8 cellular contexts compared by ENCODE assay signal in the genomic region with DNA sequence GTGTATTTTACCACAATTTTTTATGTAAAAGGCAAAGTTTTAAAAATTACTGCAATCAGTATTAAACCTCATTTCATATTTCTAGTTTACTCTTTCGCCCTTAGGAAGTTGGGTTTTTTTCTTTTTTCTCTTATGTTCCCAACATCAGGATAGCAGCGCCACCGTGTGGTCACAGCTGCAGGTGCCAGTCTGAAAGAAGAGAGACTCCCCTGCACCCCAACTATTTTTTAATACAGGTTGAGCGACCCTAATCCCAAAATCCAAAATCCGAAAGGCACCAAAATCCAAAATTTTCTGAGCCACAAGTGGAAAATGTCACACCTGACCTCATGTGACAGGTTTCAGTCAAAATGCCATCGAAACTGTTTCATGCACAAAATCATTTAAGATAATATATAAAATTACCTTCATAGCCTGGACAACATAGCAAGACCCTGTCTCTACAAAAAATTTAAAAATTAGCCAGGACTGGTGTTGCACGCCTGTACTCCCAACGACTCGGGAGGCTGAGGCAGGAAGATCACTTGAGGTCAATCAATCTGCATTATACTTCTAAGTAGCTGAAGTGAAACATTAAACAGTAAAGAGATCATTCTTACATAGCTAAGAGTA. TPM values are rescaled to one million over a fixed set of nuclear protein-coding genes. Genes with fewer than 3 reads are reported as not detected.
A peak's percentile ranks its signal among the peaks of the same experiment; 100 is the strongest.
DNase-seq lines count a peak whose midpoint lies in the region; ATAC-seq and TF ChIP-seq lines count a peak whose summit lies in the region.

No MANE protein-coding gene starts in this region.

- BruUV-seq in Caco-2 (replicated peaks; lab: Mats Ljungman, UMichigan): no TSS peak

- H3K27me3 ChIP-seq in Caco-2 (replicated peaks; ENCODE audit: control insufficient read depth, insufficient read depth, low read length): no peaks in the 10 kb centered on the region
- H3K27me3 ChIP-seq in Karpas-422 (ENCODE audit: low read length): no peaks in the 10 kb centered on the region
- H3K27me3 ChIP-seq in SJSA1 (replicated peaks): peaks cover 46% of the 10 kb centered on the region

- H3K36me3 ChIP-seq in Caco-2 (ENCODE audit: control insufficient read depth, insufficient read depth, low read length): no peaks in the 10 kb centered on the region
- H3K36me3 ChIP-seq in Karpas-422 (ENCODE audit: insufficient read depth, low read length): no peaks in the 10 kb centered on the region
- H3K36me3 ChIP-seq in SJSA1: no peaks in the 10 kb centered on the region

- H3K27ac Mint-ChIP-seq in Caco-2 (ENCODE audit: unreplicated experiment): no peak overlapping the region

- no peak overlapping the region for H2AFZ ChIP-seq in Karpas-422 (ENCODE audit: low read length)

- H3K9me3 ChIP-seq in Caco-2 (no peaks in the 10 kb centered on the region), Karpas-422 (ENCODE audit: low read length) (no peaks in the 10 kb centered on the region), SJSA1 (replicated peaks) (no peaks in the 10 kb centered on the region)

- H3K4me1 ChIP-seq in Caco-2: peaks cover 3% of the 10 kb centered on the region
- no peaks in the 10 kb centered on the region for H3K4me1 ChIP-seq in Karpas-422 (ENCODE audit: low read length)
- no peaks in the 10 kb centered on the region for H3K4me1 ChIP-seq in SJSA1 (replicated peaks)

- H3K4me3 ChIP-seq in Caco-2 (ENCODE audit: low read depth, low read length) (peak overlapping the region; percentile 17), Karpas-422 (ENCODE audit: low read length) (no peak overlapping the region), SJSA1 (no peak overlapping the region)

- CTCF ChIA-PET in Caco-2 (lab: Charles Lee): interaction anchor here (3.0 kb wide), 1 partner anchor 91 kb away, joined by 16 read pairs; no protein-coding TSS in a partner anchor

- POLR2A ChIA-PET in Caco-2 (lab: Charles Lee): no interaction called here

- no peaks in the 10 kb centered on the region for H3K27me3 Mint-ChIP-seq in Caco-2 (ENCODE audit: insufficient read depth, unreplicated experiment)

- no peaks in the 10 kb centered on the region for H3K9me3 Mint-ChIP-seq in Caco-2 (ENCODE audit: unreplicated experiment)

- H3K79me2 ChIP-seq in Karpas-422 (ENCODE audit: low read length): no peaks in the 10 kb centered on the region

- ATAC-seq in HG02884 (IDR thresholded peaks at IDR 0.05; ENCODE audit: unreplicated experiment): no peak

- no peak overlapping the region for H3K4me2 ChIP-seq in Karpas-422 (ENCODE audit: low read depth, low read length, poor library complexity, severe bottlenecking)

- intact Hi-C loops in Caco-2 (cut with micrococcal nuclease; ENCODE audit: unreplicated experiment): loop anchor here (1.0 kb wide), 2 partner anchors 84 to 90 kb away; no protein-coding TSS in a partner anchor
- intact Hi-C loops in posterior vena cava (cut with DNase I): loop anchor here (5.0 kb wide), 2 partner anchors 84 to 89 kb away; no protein-coding TSS in a partner anchor

- peak; percentile 54 to 59 for DNase-seq in Caco-2
- DNase-seq in Karpas-422: peak; percentile 93
- DNase-seq in SJSA1 (ENCODE audit: low read depth in 1 of 2, low spot score in 2 of 2): peak; percentile 57 to 65
- DNase-seq in activated gamma-delta T cell treated with anti-CD3 and anti-CD28 coated beads, Interleukin-2, amount 50 U/mL, for 16 hours (ENCODE audit: low read depth): peak; percentile 70
- DNase-seq in glomerular visceral epithelial cell (ENCODE audit: extremely low spot score): peak; percentile 61
- DNase-seq in posterior vena cava (ENCODE audit: low spot score): peak; percentile 93
- peak; percentile 75 for DNase-seq in ureter (ENCODE audit: low spot score)

- H3K9me2 ChIP-seq in Karpas-422 (replicated peaks; ENCODE audit: insufficient read depth, low read length): no peaks in the 10 kb centered on the region

- peak overlapping the region; percentile 63 for H3K4me3 Mint-ChIP-seq in Caco-2 (ENCODE audit: unreplicated experiment)

- H3K36me3 Mint-ChIP-seq in Caco-2 (ENCODE audit: insufficient read depth, unreplicated experiment): peaks cover 5% of the 10 kb centered on the region

- TF ChIP-seq CTCF in Caco-2 (IDR thresholded peaks at IDR 0.05; ENCODE audit: insufficient read depth in 1 of 2, low read depth in 1 of 2, low read length in 1 of 2, severe bottlenecking in 1 of 2, unreplicated experiment in 1 of 2): peak; percentile 60 to 70

- peaks cover 4% of the 10 kb centered on the region for H3K4me1 Mint-ChIP-seq in Caco-2 (ENCODE audit: low read depth, unreplicated experiment)

- no peaks in the 10 kb centered on the region for H4K20me1 ChIP-seq in Karpas-422 (ENCODE audit: insufficient read depth, low read depth, low read length)

- H3K9ac ChIP-seq in Karpas-422 (ENCODE audit: low read length): no peak overlapping the region

- H3K27ac ChIP-seq in Karpas-422 (ENCODE audit: low read length) (no peak overlapping the region), SJSA1 (no peak overlapping the region)

RNA-seq across cellular contexts. Expression of gene ASGR2, which starts 21.8 kb away (rescaled TPM):
- total RNA-seq in Caco-2 (2022) (12.8 and 14.3 TPM in 2 replicates), posterior vena cava (1 to 10 TPM in 1 of 2 donors, under 1 TPM in 1; 0.90 to 1.3 TPM), ureter (not detected)
- total RNA-seq in Karpas-422 (2014; rRNA removed; shearing (Covaris generic); ENCODE audit: low replicate concordance): not detected in 2 replicates
- not detected in 2 replicates for total RNA-seq in SJSA1 (2014; rRNA removed; shearing (Covaris generic))

RNA-seq across cellular contexts. Expression of gene ASGR1, which starts 42.8 kb away (rescaled TPM):
- total RNA-seq in Caco-2 (2022): 8.3 and 9.2 TPM in 2 replicates
- 1.2 TPM in 1 of 2 replicates, not detected in the other for total RNA-seq in Karpas-422 (2014; rRNA removed; shearing (Covaris generic); ENCODE audit: low replicate concordance)
- 0.16 TPM in 1 of 2 replicates, not detected in the other for total RNA-seq in SJSA1 (2014; rRNA removed; shearing (Covaris generic))
- total RNA-seq in posterior vena cava: 1 to 10 TPM; 1.2 to 2.2 TPM
- 2.6 TPM for total RNA-seq in ureter

RNA-seq across cellular contexts. Expression of gene CLEC10A, which starts 56.3 kb away (rescaled TPM):
- total RNA-seq in Caco-2 (2022) (not detected in 2 replicates), posterior vena cava (10 to 100 TPM in 1 of 2 donors, 1 to 10 TPM in 1; 5.9 to 13.9 TPM), ureter (5.1 TPM)
- total RNA-seq in Karpas-422 (2014; rRNA removed; shearing (Covaris generic); ENCODE audit: low replicate concordance): not detected in 2 replicates
- total RNA-seq in SJSA1 (2014; rRNA removed; shearing (Covaris generic)): not detected in 2 replicates
